In genomic region chr3:43872301-43872700, GRCh38 we compare ENCODE assay signal across 9 cellular contexts.
DNase-seq lines count a peak whose midpoint lies in the region; ATAC-seq lines count a peak whose summit lies in the region.
"Had no signal": no experiment of that assay in that cellular context is flagged by ENCODE, and none has a peak within 500 bp of the region (broad histone marks: within the 10 kb centered on the region; RNA-seq: fewer than 3 reads in every experiment).

No MANE protein-coding gene starts in this region.

- H3K9ac ChIP-seq in GM23248, result peak overlapping the region; percentile 38; the same call in 1 of the 2 replicates
- H3K9ac ChIP-seq: KMS-11 had no signal

- H3K27ac ChIP-seq in GM23248, result peak overlapping the region; percentile 65
- H3K27ac ChIP-seq: KMS-11 had no signal

- 0 out of 2 replicates have a peak overlapping the region, but pooled peaks have one; percentile 26 for H3K4me3 ChIP-seq in GM23248

- peak overlapping the region; percentile 60 for H2AFZ ChIP-seq in GM23248

- no peaks in the 10 kb centered on the region for H3K36me3 ChIP-seq in GM23248 (ENCODE audit: low read depth)

- in situ Hi-C loops in GM23248 (cut with MboI), result no loop called here

- no peaks in the 10 kb centered on the region for H3K27me3 ChIP-seq in GM23248 (replicated peaks; ENCODE audit: insufficient read depth)

- H3K27me3 Mint-ChIP-seq in stimulated activated memory B cell treated with anti-CD40 and anti-IgM and Interleukin-4, amounts not matched to agents 10 μg/mL and 1 μg/mL and 100 μg/mL, for 72 hours, result peaks cover 46% of the 10 kb centered on the region

- H3K27ac Mint-ChIP-seq in stimulated activated memory B cell treated with anti-CD40 and anti-IgM and Interleukin-4, amounts not matched to agents 10 μg/mL and 1 μg/mL and 100 μg/mL, for 72 hours, result no peak overlapping the region

- DNase-seq in GM23248 (peak; percentile 89), SW 1271 (lab: John Stamatoyannopoulos, UW) (peak; percentile 44 to 71), fibroblast of peridontal ligament (ENCODE audit: extremely low read depth) (peak; percentile 66), amygdala (lab: John Stamatoyannopoulos, UW) (no peak), SKM-1 treated with dmso at 0.1 percent for 144 hours (lab: John Stamatoyannopoulos, UW; ENCODE audit: unreplicated experiment) (no peak)
- DNase-seq: cortex of kidney had no signal

- no peaks in the 10 kb centered on the region for H3K36me3 Mint-ChIP-seq in stimulated activated memory B cell treated with anti-CD40 and anti-IgM and Interleukin-4, amounts not matched to agents 10 μg/mL and 1 μg/mL and 100 μg/mL, for 72 hours

- H3F3A ChIP-seq in GM23248 (ENCODE audit: insufficient read depth), result peaks cover 24% of the 10 kb centered on the region

- no peak overlapping the region for H3K4me3 Mint-ChIP-seq in stimulated activated memory B cell treated with anti-CD40 and anti-IgM and Interleukin-4, amounts not matched to agents 10 μg/mL and 1 μg/mL and 100 μg/mL, for 72 hours

- H3K4me1 Mint-ChIP-seq in stimulated activated memory B cell treated with anti-CD40 and anti-IgM and Interleukin-4, amounts not matched to agents 10 μg/mL and 1 μg/mL and 100 μg/mL, for 72 hours, result no peaks in the 10 kb centered on the region

- no peaks in the 10 kb centered on the region for H3K79me2 ChIP-seq in GM23248 (ENCODE audit: insufficient read depth)

- H3K4me1 ChIP-seq in GM23248 (ENCODE audit: insufficient read depth), result peaks cover 66% of the 10 kb centered on the region

- H3K9me3 ChIP-seq in GM23248 (ENCODE audit: low read depth), result no peaks in the 10 kb centered on the region

- peak; percentile 28 for ATAC-seq in stimulated activated memory B cell treated with anti-CD40 and anti-IgM and Interleukin-4, amounts not matched to agents 10 μg/mL and 1 μg/mL and 100 μg/mL, for 72 hours
- ATAC-seq in GM21447 (IDR thresholded peaks at IDR 0.05; ENCODE audit: unreplicated experiment), result no peak

- H3K9me3 Mint-ChIP-seq in stimulated activated memory B cell treated with anti-CD40 and anti-IgM and Interleukin-4, amounts not matched to agents 10 μg/mL and 1 μg/mL and 100 μg/mL, for 72 hours, result no peaks in the 10 kb centered on the region

- 5 to 9% methylated on average over 2 to 3 of the region's 3 CpGs for WGBS in GM23248 (ENCODE audit: low coverage in 1 of 2, low lambda C conversion rate in 2 of 2, missing lambda C conversion rate in 2 of 2), 2 experiments

- H4K20me1 ChIP-seq in GM23248 (ENCODE audit: insufficient read depth), result no peaks in the 10 kb centered on the region

- no peaks in the 10 kb centered on the region for H3K9me2 ChIP-seq in GM23248 (ENCODE audit: insufficient read depth)

- peak overlapping the region; percentile 55 for H3K4me2 ChIP-seq in GM23248 (ENCODE audit: unreplicated experiment)
- H3K4me2 ChIP-seq: KMS-11 had no signal

Comparison
In these comparisons a context has a peak if more than half of its experiments do, and no peak if none do; other contexts are left out.
1. DNase-seq: peak in GM23248 (single experiment), SW 1271 (2 of 2) and fibroblast of peridontal ligament (single experiment); none in amygdala (0 of 56) and SKM-1 treated with dmso at 0.1 percent for 144 hours (single experiment).